8 cellular contexts compared by ENCODE assay signal in genomic region chr10:34994565-34995142, GRCh38.
A peak's percentile ranks its signal among the peaks of the same experiment; 100 is the strongest.
DNase-seq lines count a peak whose midpoint lies in the region; ATAC-seq, FAIRE-seq and TF ChIP-seq lines count a peak whose summit lies in the region.

No MANE protein-coding gene starts in this region.

- H3K9me3 Mint-ChIP-seq in osteocyte (ENCODE audit: unreplicated experiment), result no peaks in the 10 kb centered on the region

- FAIRE-seq in D721Med (lab: Jason Lieb, UNC), result no peak

- H3K4me3 Mint-ChIP-seq in osteocyte (ENCODE audit: unreplicated experiment), result no peak overlapping the region

- DNase-seq in D721Med (ENCODE audit: insufficient read length, low spot score) (peak; percentile 57), activated T-cell treated with anti-CD3 and anti-CD28 coated beads for 24 hours (ENCODE audit: low read depth) (peak; percentile 46), fibroblast of villous mesenchyme (ENCODE audit: low read depth) (peak; percentile 80), osteocyte (ENCODE audit: extremely low spot score, unreplicated experiment) (peak; percentile 78), ureter (ENCODE audit: low spot score) (peak; percentile 59)

- H3K27me3 ChIP-seq in OCI-LY1 (ENCODE audit: insufficient read depth, low read length), result no peaks in the 10 kb centered on the region

- H3K4me3 ChIP-seq in OCI-LY1 (ENCODE audit: low read depth, low read length, poor library complexity, severe bottlenecking), result no peak overlapping the region
- no peak overlapping the region for H3K4me3 ChIP-seq in fibroblast of villous mesenchyme (ENCODE audit: low read depth, low read length)

- H3K4me1 Mint-ChIP-seq in osteocyte (ENCODE audit: unreplicated experiment), result peaks cover 13% of the 10 kb centered on the region

- H3K36me3 Mint-ChIP-seq in osteocyte (ENCODE audit: unreplicated experiment), result no peaks in the 10 kb centered on the region

- no peaks in the 10 kb centered on the region for H4K20me1 ChIP-seq in OCI-LY1 (ENCODE audit: insufficient read depth, low read length)

- peak; percentile 59 for TF ChIP-seq CTCF in D721Med (IDR thresholded peaks at IDR 0.05; ENCODE audit: insufficient read depth, missing control alignments)
- peak; percentile 73 for TF ChIP-seq CTCF in OCI-LY1 (IDR thresholded peaks at IDR 0.05; ENCODE audit: low read length)
- peak; percentile 84 for TF ChIP-seq CTCF in fibroblast of villous mesenchyme (IDR thresholded peaks at IDR 0.05; ENCODE audit: insufficient read depth, low read depth, low read length)
- peak; percentile 72 for TF ChIP-seq CTCF in osteocyte (IDR thresholded peaks at IDR 0.05)

- no peaks in the 10 kb centered on the region for H3K27me3 Mint-ChIP-seq in osteocyte (ENCODE audit: unreplicated experiment)

- no peaks in the 10 kb centered on the region for H3K36me3 ChIP-seq in OCI-LY1 (ENCODE audit: insufficient read depth, low read length)

- H3K79me2 ChIP-seq in OCI-LY1 (ENCODE audit: insufficient read depth, low read length), result no peaks in the 10 kb centered on the region

- no peak overlapping the region for H3K27ac ChIP-seq in OCI-LY1 (ENCODE audit: low read depth, low read length, poor library complexity, severe bottlenecking)

- H3K4me1 ChIP-seq in OCI-LY1 (ENCODE audit: insufficient read depth, low read length, severe bottlenecking), result no peaks in the 10 kb centered on the region

- H3K9me2 ChIP-seq in OCI-LY1 (ENCODE audit: low read depth, low read length), result no peaks in the 10 kb centered on the region

- no peak overlapping the region for H3K4me2 ChIP-seq in OCI-LY1 (ENCODE audit: low read length)

- H3F3A ChIP-seq in OCI-LY1 (ENCODE audit: insufficient read depth, low read length), result no peaks in the 10 kb centered on the region

- no peak overlapping the region for H2AFZ ChIP-seq in OCI-LY1 (ENCODE audit: low read length)

- no peak overlapping the region for H3K27ac Mint-ChIP-seq in osteocyte (ENCODE audit: unreplicated experiment)

- no peak overlapping the region for H3K9ac ChIP-seq in OCI-LY1 (ENCODE audit: low read length)

- H3K9me3 ChIP-seq in OCI-LY1 (ENCODE audit: low read length), result no peaks in the 10 kb centered on the region

- ATAC-seq in GM19455 (IDR thresholded peaks at IDR 0.05; ENCODE audit: unreplicated experiment) (peak; percentile 85), HG03460 (IDR thresholded peaks at IDR 0.05; ENCODE audit: unreplicated experiment) (peak; percentile 91)
